In genomic region chr16:52182840-52183239, GRCh38 we compare ENCODE assay signal across 34 cellular contexts.
DNase-seq lines count a peak whose midpoint lies in the region; ATAC-seq, FAIRE-seq and TF ChIP-seq lines count a peak whose summit lies in the region.
"Had no signal": no experiment of that assay in that cellular context is flagged by ENCODE, and none has a peak within 500 bp of the region (broad histone marks: within the 10 kb centered on the region; RNA-seq: fewer than 3 reads in every experiment).

No MANE protein-coding gene starts in this region.

- ATAC-seq in HepG2: no peak
- ATAC-seq in right lobe of liver: no peak
- ATAC-seq in A549: no peak
- no peak for ATAC-seq in IMR-90 (ENCODE audit: low read depth)
- ATAC-seq in activated naive CD8-positive, alpha-beta T cell treated with anti-CD3 and anti-CD28 coated beads, Interleukin-2, amount 50 U/mL, for 24 hours: no peak
- ATAC-seq: CD8-positive, alpha-beta T cell had no signal

- H3K27me3 ChIP-seq in HepG2 (ENCODE audit: control insufficient read depth in 1 of 2, insufficient read depth in 2 of 2, low read length in 2 of 2): no peaks in the 10 kb centered on the region; a peak in 1 of 5 replicates
- no peaks in the 10 kb centered on the region for H3K27me3 ChIP-seq in right lobe of liver
- H3K27me3 ChIP-seq in IMR-90 (ENCODE audit: control insufficient read depth, insufficient read depth, low read length): no peaks in the 10 kb centered on the region
- H3K27me3 ChIP-seq: BE2C; BLaER1; BLaER1 treated with 17β-estradiol and CSF1 and Interleukin-3, amounts not matched to agents 10 nM and 100 nM had no signal

- no peak overlapping the region for H4K5ac ChIP-seq in IMR-90 (ENCODE audit: low read depth, low read length)

- H3K56ac ChIP-seq in IMR-90 (ENCODE audit: extremely low read depth, insufficient read depth, low read length): no peak overlapping the region

- no peak overlapping the region for H2BK120ac ChIP-seq in IMR-90 (ENCODE audit: low read depth, low read length)

- TF ChIP-seq CTCF in HepG2 (CRISPR knock-in tag; IDR thresholded peaks at IDR 0.05) (no peak), right lobe of liver (IDR thresholded peaks at IDR 0.05) (no peak), A549 (IDR thresholded peaks at IDR 0.05) (no peak), IMR-90 (conservative IDR thresholded peaks at IDR 0.05; ENCODE audit: low read depth, low read length) (no peak)

- H2BK5ac ChIP-seq in IMR-90 (ENCODE audit: low read depth, low read length, poor library complexity, severe bottlenecking): no peak overlapping the region

- H3K9me1 ChIP-seq in IMR-90 (ENCODE audit: insufficient read depth, low read length): no peaks in the 10 kb centered on the region

- no peak for DNase-seq in HepG2 (ENCODE audit: low spot score)
- no peak for DNase-seq in right lobe of liver
- no peak for DNase-seq in A549 (ENCODE audit: low read depth in 1 of 2, low spot score in 1 of 2)
- DNase-seq in IMR-90: no peak
- no peak for DNase-seq in NCI-H524 (lab: John Stamatoyannopoulos, UW)
- no peak for DNase-seq in activated naive CD8-positive, alpha-beta T cell treated with anti-CD3 and anti-CD28 coated beads, Interleukin-2, amount 50 U/mL, for 24 hours
- DNase-seq: 8988T; ACHN; AML-193; BE2C; C1 segment of cervical spinal cord; Caco-2; Calu3; CD4-positive, alpha-beta memory T cell; CD4-positive, alpha-beta T cell; CD4-positive, CD25-positive, alpha-beta regulatory T cell; CD8-positive, alpha-beta memory T cell; CD8-positive, alpha-beta T cell; COR-L47; DMS 273 treated with DMSO at 0.1 percent for 48 hours; DMS153; DMS53; DMS79; DMS79 treated with DMSO at 0.1 percent for 48 hours; DND-41; EL had no signal

- H3K36me3 ChIP-seq in HepG2 (replicated peaks in 1 of 2; ENCODE audit: control insufficient read depth in 1 of 2, insufficient read depth in 2 of 2, low read length in 2 of 2) (no peaks in the 10 kb centered on the region), right lobe of liver (no peaks in the 10 kb centered on the region), IMR-90 (ENCODE audit: control insufficient read depth, insufficient read depth, low read length) (no peaks in the 10 kb centered on the region)
- H3K36me3 ChIP-seq: BE2C; BLaER1; BLaER1 treated with 17β-estradiol and CSF1 and Interleukin-3, amounts not matched to agents 10 nM and 100 nM had no signal

- H3K14ac ChIP-seq in IMR-90 (replicated peaks; ENCODE audit: low read depth, low read length): no peak overlapping the region

- no peak overlapping the region for H3K9ac ChIP-seq in HepG2 (ENCODE audit: insufficient read depth, low read depth, low read length)
- H3K9ac ChIP-seq in IMR-90 (ENCODE audit: low read depth, low read length): no peak overlapping the region
- H3K9ac ChIP-seq: BLaER1; BLaER1 treated with 17β-estradiol and CSF1 and Interleukin-3, amounts not matched to agents 10 nM and 100 nM had no signal

- H3K9me3 ChIP-seq in HepG2 (ENCODE audit: low read length) (no peaks in the 10 kb centered on the region), right lobe of liver (no peaks in the 10 kb centered on the region), A549 (no peaks in the 10 kb centered on the region), IMR-90 (ENCODE audit: control insufficient read depth, insufficient read depth, low read length) (no peaks in the 10 kb centered on the region)
- H3K9me3 ChIP-seq: BE2C; BLaER1; BLaER1 treated with 17β-estradiol and CSF1 and Interleukin-3, amounts not matched to agents 10 nM and 100 nM; Caco-2 had no signal

- in situ Hi-C loops in HepG2 (cut with HindIII; ENCODE audit: extremely low pct_ligation_motif_present, low pct_unique_long_range_greater_than_20kb): loop anchor here (10.0 kb wide), 1 partner anchor 732 kb away; no protein-coding TSS in a partner anchor
- in situ Hi-C loops in IMR-90 (cut with MboI; ENCODE audit: low sequenced_read_pairs): loop anchor here (10.0 to 25.0 kb wide), 3 partner anchors 96 to 832 kb away; no protein-coding TSS in a partner anchor

- no peak overlapping the region for H3K4me2 ChIP-seq in HepG2 (ENCODE audit: low read depth, low read length)
- H3K4me2 ChIP-seq in A549: no peak overlapping the region
- no peak overlapping the region for H3K4me2 ChIP-seq in IMR-90 (ENCODE audit: low read depth, low read length)
- H3K4me2 ChIP-seq: BLaER1; BLaER1 treated with 17β-estradiol and CSF1 and Interleukin-3, amounts not matched to agents 10 nM and 100 nM had no signal

- H3K27me3 Mint-ChIP-seq in activated naive CD8-positive, alpha-beta T cell treated with anti-CD3 and anti-CD28 coated beads, Interleukin-2, amount 50 U/mL, for 24 hours: no peaks in the 10 kb centered on the region
- H3K27me3 Mint-ChIP-seq: B cell; CD4-positive, alpha-beta T cell; CD4-positive, CD25-positive, alpha-beta regulatory T cell; CD8-positive, alpha-beta memory T cell had no signal

- H3K36me3 Mint-ChIP-seq in activated naive CD8-positive, alpha-beta T cell treated with anti-CD3 and anti-CD28 coated beads, Interleukin-2, amount 50 U/mL, for 24 hours (ENCODE audit: low read depth): no peaks in the 10 kb centered on the region
- H3K36me3 Mint-ChIP-seq: CD14-positive monocyte; CD4-positive, alpha-beta memory T cell; CD4-positive, CD25-positive, alpha-beta regulatory T cell; CD8-positive, alpha-beta memory T cell; CD8-positive, alpha-beta T cell had no signal

- no peak overlapping the region for H2AK9ac ChIP-seq in IMR-90 (replicated peaks; ENCODE audit: low read depth, low read length, poor library complexity)

- POLR2A ChIA-PET in HepG2 (lab: Yijun Ruan, JAX): no interaction called here
- POLR2A ChIA-PET in A549 (lab: Yijun Ruan, JAX): no interaction called here
- POLR2A ChIA-PET in IMR-90 (lab: Charles Lee; ENCODE audit: unreplicated experiment): no interaction called here

- no peaks in the 10 kb centered on the region for H3K4me1 Mint-ChIP-seq in activated naive CD8-positive, alpha-beta T cell treated with anti-CD3 and anti-CD28 coated beads, Interleukin-2, amount 50 U/mL, for 24 hours
- H3K4me1 Mint-ChIP-seq: B cell; CD14-positive monocyte; CD4-positive, alpha-beta memory T cell; CD4-positive, CD25-positive, alpha-beta regulatory T cell; CD8-positive, alpha-beta memory T cell had no signal

- intact Hi-C loops in HepG2 (cut with micrococcal nuclease; ENCODE audit: unreplicated experiment): no loop called here
- intact Hi-C loops in right lobe of liver (cut with DNase I): no loop called here
- intact Hi-C loops in IMR-90 (cut with micrococcal nuclease): no loop called here

- no peak for TF ChIP-seq EP300 in HepG2 (IDR thresholded peaks at IDR 0.05; ENCODE audit: low read depth in 2 of 2, low read length in 2 of 2)
- TF ChIP-seq EP300 in HepG2 (CRISPR knock-in tag; IDR thresholded peaks at IDR 0.05; ENCODE audit: borderline replicate concordance): no peak
- TF ChIP-seq EP300 in A549 (IDR thresholded peaks at IDR 0.05): no peak

- WGBS in HepG2 (ENCODE audit: low lambda C conversion rate): 2% methylated on average over 2 of the region's 2 CpGs
- 74% methylated on average over 2 of the region's 2 CpGs for WGBS in right lobe of liver (ENCODE audit: insufficient coverage, low coverage, low lambda C conversion rate, missing lambda C conversion rate)
- WGBS in A549 (ENCODE audit: missing lambda C conversion rate): 0% methylated on average over 2 of the region's 2 CpGs
- 20% methylated on average over 1 of the region's 2 CpGs; no CpG with 5 or more reads in 1 of the 2 experiments for WGBS in IMR-90 (ENCODE audit: extremely low coverage in 2 of 2, insufficient read length in 1 of 2), 2 experiments

- CTCF ChIA-PET in HepG2 (lab: Yijun Ruan, JAX; ENCODE audit: low intra/inter-chr PET ratio, low total read pairs) (no interaction called here), A549 (lab: Yijun Ruan, JAX) (interaction anchor here (2.9 kb wide), 1 partner anchor 9 kb away, joined by 18 read pairs; no protein-coding TSS in a partner anchor), IMR-90 (lab: Yijun Ruan, JAX) (interaction anchor here (0.8 kb wide), 1 partner anchor 9 kb away, joined by 6 read pairs; no protein-coding TSS in a partner anchor)

- no peak for FAIRE-seq in HepG2 (lab: Jason Lieb, UNC)
- FAIRE-seq in A549 (lab: Jason Lieb, UNC): no peak
- FAIRE-seq: A204.1, D721Med had no signal

- no peak overlapping the region for H4K8ac ChIP-seq in IMR-90 (ENCODE audit: low read depth in 2 of 2, low read length in 2 of 2)

- dilution Hi-C loops in IMR-90 (cut with HindIII; ENCODE audit: low sequenced_read_pairs, unreplicated experiment): no loop called here

- H2AFZ ChIP-seq in HepG2 (ENCODE audit: low read length): no peak overlapping the region
- no peak overlapping the region for H2AFZ ChIP-seq in IMR-90 (replicated peaks; ENCODE audit: low read length, poor library complexity)

- H3K27ac ChIP-seq in HepG2 (ENCODE audit: extremely low read length, insufficient read depth, low read length) (no peak overlapping the region), right lobe of liver (no peak overlapping the region), A549 (no peak overlapping the region), IMR-90 (ENCODE audit: insufficient read depth, low read length) (no peak overlapping the region)
- H3K27ac ChIP-seq: 22Rv1; BLaER1; BLaER1 treated with 17β-estradiol and CSF1 and Interleukin-3, amounts not matched to agents 10 nM and 100 nM; C4-2B had no signal

- TF ChIP-seq RAD21 in HepG2 (CRISPR knock-in tag; IDR thresholded peaks at IDR 0.05): no peak
- TF ChIP-seq RAD21 in A549 (conservative IDR thresholded peaks at IDR 0.05 in 1 of 2, IDR thresholded peaks at IDR 0.05 in 1 of 2): no peak
- TF ChIP-seq RAD21 in IMR-90 (IDR thresholded peaks at IDR 0.05; ENCODE audit: low read length): no peak

- H3K23ac ChIP-seq in IMR-90 (ENCODE audit: low read depth, low read length): no peak overlapping the region

- no peaks in the 10 kb centered on the region for H3K79me2 ChIP-seq in HepG2 (ENCODE audit: insufficient read depth, low read length)

- no peaks in the 10 kb centered on the region for H4K20me1 ChIP-seq in HepG2 (ENCODE audit: insufficient read depth, low read length)
- H4K20me1 ChIP-seq in IMR-90 (ENCODE audit: insufficient read depth, low read length): no peaks in the 10 kb centered on the region
- H4K20me1 ChIP-seq: BLaER1; BLaER1 treated with 17β-estradiol and CSF1 and Interleukin-3, amounts not matched to agents 10 nM and 100 nM had no signal

- TF ChIP-seq POLR2A in HepG2 (IDR thresholded peaks at IDR 0.05; ENCODE audit: insufficient read depth in 1 of 2, low read depth in 2 of 2, low read length in 2 of 2) (no peak), right lobe of liver (IDR thresholded peaks at IDR 0.05) (no peak), A549 (IDR thresholded peaks at IDR 0.05; ENCODE audit: low read length) (no peak), IMR-90 (IDR thresholded peaks at IDR 0.05; ENCODE audit: low read depth, low read length) (no peak)

- no peak overlapping the region for H3K4me3 Mint-ChIP-seq in activated naive CD8-positive, alpha-beta T cell treated with anti-CD3 and anti-CD28 coated beads, Interleukin-2, amount 50 U/mL, for 24 hours
- H3K4me3 Mint-ChIP-seq: B cell; CD14-positive monocyte; CD4-positive, alpha-beta memory T cell; CD4-positive, alpha-beta T cell; CD4-positive, CD25-positive, alpha-beta regulatory T cell; CD8-positive, alpha-beta memory T cell; CD8-positive, alpha-beta T cell had no signal

- no peaks in the 10 kb centered on the region for H3K79me1 ChIP-seq in IMR-90 (ENCODE audit: low read depth in 1 of 2, low read length in 2 of 2)

- H2AK5ac ChIP-seq in IMR-90 (ENCODE audit: low read depth, low read length): no peak overlapping the region

- H3K4ac ChIP-seq in IMR-90 (ENCODE audit: low read depth, low read length): no peak overlapping the region

- no peak overlapping the region for H4K91ac ChIP-seq in IMR-90 (ENCODE audit: insufficient read depth, low read depth, low read length)

- H2BK20ac ChIP-seq in IMR-90 (ENCODE audit: low read depth, low read length): no peak overlapping the region

- no peaks in the 10 kb centered on the region for H3K9me3 Mint-ChIP-seq in activated naive CD8-positive, alpha-beta T cell treated with anti-CD3 and anti-CD28 coated beads, Interleukin-2, amount 50 U/mL, for 24 hours
- H3K9me3 Mint-ChIP-seq: CD8-positive, alpha-beta T cell had no signal

- H3K4me3 ChIP-seq in HepG2 (replicated peaks in 1 of 3; ENCODE audit: insufficient read depth in 1 of 3, low read depth in 2 of 3, low read length in 3 of 3) (no peak overlapping the region), right lobe of liver (no peak overlapping the region), A549 (no peak overlapping the region), IMR-90 (ENCODE audit: insufficient read depth, low read depth, low read length) (no peak overlapping the region)
- H3K4me3 ChIP-seq: BLaER1; BLaER1 treated with 17β-estradiol and CSF1 and Interleukin-3, amounts not matched to agents 10 nM and 100 nM had no signal

- no peak overlapping the region for H2BK15ac ChIP-seq in IMR-90 (ENCODE audit: low read depth, low read length)

- H3K4me1 ChIP-seq in HepG2 (ENCODE audit: insufficient read depth, low read length) (no peaks in the 10 kb centered on the region), right lobe of liver (no peaks in the 10 kb centered on the region), A549 (no peaks in the 10 kb centered on the region), IMR-90 (ENCODE audit: control insufficient read depth, insufficient read depth, low read length) (no peaks in the 10 kb centered on the region)
- H3K4me1 ChIP-seq: BE2C; BLaER1; BLaER1 treated with 17β-estradiol and CSF1 and Interleukin-3, amounts not matched to agents 10 nM and 100 nM; Caco-2 had no signal

- no peak overlapping the region for H3K18ac ChIP-seq in IMR-90 (ENCODE audit: low read depth, low read length)

- no TSS peak for BruUV-seq in HepG2 (replicated peaks; lab: Mats Ljungman, UMichigan)
- BruUV-seq in IMR-90 (replicated peaks; lab: Mats Ljungman, UMichigan): no TSS peak

- H3K27ac Mint-ChIP-seq in activated naive CD8-positive, alpha-beta T cell treated with anti-CD3 and anti-CD28 coated beads, Interleukin-2, amount 50 U/mL, for 24 hours: no peak overlapping the region
- H3K27ac Mint-ChIP-seq: B cell; CD14-positive monocyte; CD4-positive, alpha-beta memory T cell; CD4-positive, alpha-beta T cell; CD4-positive, CD25-positive, alpha-beta regulatory T cell; CD8-positive, alpha-beta memory T cell; CD8-positive, alpha-beta T cell had no signal

Comparison
In these comparisons a context has a peak if more than half of its experiments do, and no peak if none do; other contexts are left out.
1. Of the 38 proteins assayed by ChIP-seq in both HepG2 and A549: peak only in HepG2: none; only in A549: none; in both: MAFK; in neither: 37.